ENCODE assay signal across 8 cellular contexts in the genomic region with DNA sequence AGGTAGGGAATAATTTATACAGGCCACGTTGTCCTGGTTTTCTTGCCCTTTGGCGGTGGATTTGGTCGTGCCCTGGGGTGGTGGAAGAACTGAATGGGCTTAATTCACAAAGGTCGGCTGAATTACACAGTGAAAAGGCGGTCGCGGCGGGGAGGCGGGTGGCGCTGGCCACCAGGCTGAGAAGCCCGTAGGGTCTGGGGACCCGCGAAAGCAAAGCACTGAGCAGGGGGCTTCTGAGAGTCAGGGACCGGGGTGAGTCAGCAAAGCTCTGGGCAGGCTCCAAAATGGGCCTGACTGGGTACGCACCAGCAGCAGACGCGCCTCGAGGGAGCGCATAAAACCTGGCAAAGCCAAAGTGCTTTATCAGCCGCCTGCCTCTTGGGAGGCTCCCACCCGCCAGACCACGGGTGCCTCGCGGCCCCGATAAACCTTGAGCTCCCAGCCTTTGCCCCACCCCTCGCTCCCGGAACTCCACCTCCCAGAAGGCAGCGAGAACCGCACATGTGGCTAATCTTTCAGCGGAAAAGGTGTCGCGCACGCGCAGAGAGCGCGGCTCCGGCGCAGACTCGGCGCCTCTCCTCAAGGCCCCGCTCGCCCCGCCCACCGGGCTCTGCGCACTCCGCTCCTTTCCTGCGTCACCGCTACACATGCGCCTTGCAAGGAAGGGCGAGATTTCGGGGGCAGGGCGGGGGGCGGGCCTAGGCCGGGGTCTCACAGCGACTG. TPM values are rescaled to one million over a fixed set of nuclear protein-coding genes. Genes with fewer than 3 reads are reported as not detected.
DNase-seq lines count a peak whose midpoint lies in the region; ATAC-seq and TF ChIP-seq lines count a peak whose summit lies in the region.

No MANE protein-coding gene starts in this region.

- TF ChIP-seq CTCF in GM06990 (IDR thresholded peaks at IDR 0.05; ENCODE audit: insufficient read depth, low read length, poor library complexity, severe bottlenecking), result no peak

- peak overlapping the region; percentile 97 for H3K9ac ChIP-seq in SK-N-MC (ENCODE audit: insufficient read length)

- H3K36me3 Mint-ChIP-seq in activated naive CD4-positive, alpha-beta T cell treated with anti-CD3 and anti-CD28 coated beads, Interleukin-2, amount 50 U/mL, for 72 hours, result peaks cover 21 to 22% of the 10 kb centered on the region in 2 donors

- H3K9me3 ChIP-seq in SK-N-MC (ENCODE audit: low read depth, low read length), result no peaks in the 10 kb centered on the region

- H3K4me3 ChIP-seq in GM06990 (replicated peaks; ENCODE audit: low read depth, low read length) (peak overlapping the region; percentile 99), SK-N-MC (peak overlapping the region; percentile 99)

- H3K9me3 Mint-ChIP-seq in activated naive CD4-positive, alpha-beta T cell treated with anti-CD3 and anti-CD28 coated beads, Interleukin-2, amount 50 U/mL, for 72 hours, result no peaks in the 10 kb centered on the region

- no peaks in the 10 kb centered on the region for H3K27me3 ChIP-seq in GM06990 (replicated peaks; ENCODE audit: control insufficient read depth, insufficient read depth, low read length)

- peak; percentile 100 for DNase-seq in GM06990 (ENCODE audit: extremely low read depth, insufficient read length)
- peak; percentile 98 for DNase-seq in NCI-H1048 (lab: John Stamatoyannopoulos, UW)
- peak; percentile 98 for DNase-seq in SK-N-MC (ENCODE audit: low read depth, low spot score)
- peak; percentile 99 to 100 for DNase-seq in activated naive CD4-positive, alpha-beta T cell treated with anti-CD3 and anti-CD28 coated beads, Interleukin-2, amount 50 U/mL, for 72 hours (ENCODE audit: low spot score in 2 of 2)
- peak; percentile 87 for DNase-seq in glomerular endothelial cell (ENCODE audit: extremely low read depth, low read depth, low spot score)
- DNase-seq in occipital lobe (lab: John Stamatoyannopoulos, UW), result peak; percentile 98

- H3K27ac ChIP-seq in SK-N-MC (peak overlapping the region; percentile 93), temporal lobe (ENCODE audit: low read depth, low read length) (peak overlapping the region; percentile 84)

- peak; percentile 86 for ATAC-seq in HG02588 (IDR thresholded peaks at IDR 0.05; ENCODE audit: unreplicated experiment)
- ATAC-seq in activated naive CD4-positive, alpha-beta T cell treated with anti-CD3 and anti-CD28 coated beads, Interleukin-2, amount 50 U/mL, for 72 hours, result peak; percentile 93 to 95

- peak overlapping the region; percentile 94 to 99 for H3K27ac Mint-ChIP-seq in activated naive CD4-positive, alpha-beta T cell treated with anti-CD3 and anti-CD28 coated beads, Interleukin-2, amount 50 U/mL, for 72 hours

- H3K36me3 ChIP-seq in GM06990 (ENCODE audit: control insufficient read depth, insufficient read depth, low read length), result peaks cover 55% of the 10 kb centered on the region
- peaks cover 75% of the 10 kb centered on the region for H3K36me3 ChIP-seq in SK-N-MC (ENCODE audit: insufficient read depth, low read length)

RNA-seq across cellular contexts. Expression of a gene that starts 0.4 kb away (rescaled TPM):
- total RNA-seq in activated naive CD4-positive, alpha-beta T cell treated with anti-CD3 and anti-CD28 coated beads, Interleukin-2, amount 50 U/mL, for 72 hours, result 10 to 100 TPM; 76.6 to 81.3 TPM
- 41.5 and 65.8 TPM in 2 replicates for total RNA-seq in glomerular endothelial cell
- total RNA-seq in occipital lobe, result 41.2 TPM
- total RNA-seq in temporal lobe, result 38.4 TPM

RNA-seq across cellular contexts. Expression of a gene that starts 11.0 kb away (rescaled TPM):
- 100 to 1,000 TPM; 207 to 288 TPM for total RNA-seq in activated naive CD4-positive, alpha-beta T cell treated with anti-CD3 and anti-CD28 coated beads, Interleukin-2, amount 50 U/mL, for 72 hours
- total RNA-seq in glomerular endothelial cell, result 404 and 435 TPM in 2 replicates
- total RNA-seq in occipital lobe, result 263 TPM
- total RNA-seq in temporal lobe, result 228 TPM

RNA-seq across cellular contexts. Expression of a gene that starts 30.4 kb away (rescaled TPM):
- 10 to 100 TPM; 30.1 to 41.7 TPM for total RNA-seq in activated naive CD4-positive, alpha-beta T cell treated with anti-CD3 and anti-CD28 coated beads, Interleukin-2, amount 50 U/mL, for 72 hours
- total RNA-seq in glomerular endothelial cell (42.3 and 47.1 TPM in 2 replicates), occipital lobe (30.9 TPM), temporal lobe (28.0 TPM)

RNA-seq across cellular contexts. Expression of a gene that starts 43.8 kb away (rescaled TPM):
- total RNA-seq in activated naive CD4-positive, alpha-beta T cell treated with anti-CD3 and anti-CD28 coated beads, Interleukin-2, amount 50 U/mL, for 72 hours, result not detected
- total RNA-seq in glomerular endothelial cell (0.19 and 1.3 TPM in 2 replicates), occipital lobe (0.31 TPM), temporal lobe (1.7 TPM)

RNA-seq across cellular contexts. Expression of a gene that starts 50.5 kb away (rescaled TPM):
- total RNA-seq in activated naive CD4-positive, alpha-beta T cell treated with anti-CD3 and anti-CD28 coated beads, Interleukin-2, amount 50 U/mL, for 72 hours, result 10 to 100 TPM; 48.6 to 56.1 TPM
- total RNA-seq in glomerular endothelial cell (21.1 and 29.8 TPM in 2 replicates), occipital lobe (45.5 TPM), temporal lobe (29.7 TPM)

Comparison
In these comparisons a context has a peak if more than half of its experiments do, and no peak if none do; other contexts are left out.
1. Peak in every context shown above with its lines: DNase-seq, ATAC-seq, H3K4me3 ChIP-seq and H3K27ac ChIP-seq.